Comparison of ENCODE assay signal across 25 cellular contexts in the genomic region with DNA sequence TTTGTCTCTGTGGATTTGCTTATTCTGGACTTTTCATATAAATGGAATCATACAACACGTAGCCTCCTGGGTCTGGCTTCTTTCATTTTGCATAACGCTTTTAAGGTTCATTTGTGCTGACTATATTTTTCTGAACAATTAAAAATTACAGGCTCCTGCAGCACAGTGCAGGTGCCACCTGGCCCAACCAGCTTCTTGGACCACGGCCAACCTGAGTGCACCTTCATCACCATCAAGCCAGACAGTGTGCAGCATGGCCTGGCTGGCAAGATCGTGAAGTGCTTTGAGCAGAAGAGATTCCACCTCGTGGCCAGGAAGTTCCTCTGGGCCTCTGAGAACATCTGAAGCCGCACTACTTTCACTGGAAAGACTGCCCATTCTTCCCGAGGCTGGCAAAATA. TPM values are rescaled to one million over a fixed set of nuclear protein-coding genes. Genes with fewer than 3 reads are reported as not detected.
DNase-seq lines count a peak whose midpoint lies in the region; ATAC-seq and TF ChIP-seq lines count a peak whose summit lies in the region.
"Had no signal": no experiment of that assay in that cellular context is flagged by ENCODE, and none has a peak within 500 bp of the region (broad histone marks: within the 10 kb centered on the region; RNA-seq: fewer than 3 reads in every experiment).

No MANE protein-coding gene starts in this region.

- DNase-seq in COLO668 (lab: John Stamatoyannopoulos, UW; ENCODE audit: unreplicated experiment) (peak; percentile 60), Karpas-422 (peak; percentile 88), NCI-H510A (lab: John Stamatoyannopoulos, UW) (peak; percentile 51), MM.1S (no peak), HuH-7.5 (ENCODE audit: low spot score) (no peak)
- DNase-seq in activated T-cell treated with anti-CD3 and anti-CD28 coated beads, Interleukin-2, amount 50 U/mL, for 24 hours = no peak
- DNase-seq: ACHN; activated CD4-positive, alpha-beta memory T cell treated with anti-CD3 and anti-CD28 coated beads for 36 hours; activated CD4-positive, CD25-positive, alpha-beta regulatory T cell; activated naive CD4-positive, alpha-beta T cell treated with anti-CD3 and anti-CD28 coated beads for 36 hours; activated T-cell treated with anti-CD3 and anti-CD28 coated beads for 4 hours; amygdala; central memory CD4-positive, alpha-beta T cell; GF-D8; HFFc6; hypothalamus; islet precursor cell; MG63; NCI-H446; T1000 had no signal

- TF ChIP-seq CTCF in brain (conservative IDR thresholded peaks at IDR 0.05) (no peak), MM.1S (IDR thresholded peaks at IDR 0.05; ENCODE audit: low read length) (no peak)

- no peak overlapping the region for H2AFZ ChIP-seq in Karpas-422 (ENCODE audit: low read length)
- no peak overlapping the region for H2AFZ ChIP-seq in MM.1S (ENCODE audit: low read length)

- H3K4me1 ChIP-seq in Karpas-422 (ENCODE audit: low read length) (peaks cover 77% of the 10 kb centered on the region), MM.1S (ENCODE audit: low read length) (no peaks in the 10 kb centered on the region)

- peak overlapping the region; percentile 46 for H3K4me2 ChIP-seq in Karpas-422 (ENCODE audit: low read depth, low read length, poor library complexity, severe bottlenecking)
- H3K4me2 ChIP-seq in MM.1S (ENCODE audit: low read depth, low read length) = no peak overlapping the region

- H3K27ac Mint-ChIP-seq in brain = peak overlapping the region in 3 of 5 experiments; percentile 13 to 51 (median 25)
- no peak overlapping the region for H3K27ac Mint-ChIP-seq in activated T-cell treated with anti-CD3 and anti-CD28 coated beads, Interleukin-2, amount 50 U/mL, for 24 hours
- H3K27ac Mint-ChIP-seq: activated CD4-positive, alpha-beta memory T cell treated with anti-CD3 and anti-CD28 coated beads for 36 hours; activated naive CD4-positive, alpha-beta T cell treated with anti-CD3 and anti-CD28 coated beads for 36 hours; HFFc6 had no signal

- H3F3A ChIP-seq in MM.1S (ENCODE audit: insufficient read depth, low read length) = no peaks in the 10 kb centered on the region

- ATAC-seq in HG02981 (IDR thresholded peaks at IDR 0.05; ENCODE audit: unreplicated experiment) = no peak
- ATAC-seq: HepG2 had no signal

- H3K27me3 ChIP-seq in Karpas-422 (ENCODE audit: low read length) = no peaks in the 10 kb centered on the region
- H3K27me3 ChIP-seq in MM.1S (replicated peaks; ENCODE audit: insufficient read depth, low read length) = no peaks in the 10 kb centered on the region
- H3K27me3 ChIP-seq: MG63, right atrium auricular region had no signal

- H3K9me2 ChIP-seq in Karpas-422 (replicated peaks; ENCODE audit: insufficient read depth, low read length) (no peaks in the 10 kb centered on the region), MM.1S (replicated peaks; ENCODE audit: insufficient read depth, low read length) (no peaks in the 10 kb centered on the region)

- peaks cover 5% of the 10 kb centered on the region for H3K27me3 Mint-ChIP-seq in brain
- peaks cover 31% of the 10 kb centered on the region for H3K27me3 Mint-ChIP-seq in activated T-cell treated with anti-CD3 and anti-CD28 coated beads, Interleukin-2, amount 50 U/mL, for 24 hours

- no peak overlapping the region for H3K4me3 Mint-ChIP-seq in brain
- no peak overlapping the region for H3K4me3 Mint-ChIP-seq in activated T-cell treated with anti-CD3 and anti-CD28 coated beads, Interleukin-2, amount 50 U/mL, for 24 hours
- H3K4me3 Mint-ChIP-seq: activated CD4-positive, alpha-beta memory T cell treated with anti-CD3 and anti-CD28 coated beads for 36 hours; activated naive CD4-positive, alpha-beta T cell treated with anti-CD3 and anti-CD28 coated beads for 36 hours; HFFc6 had no signal

- peaks cover 0 to 2% (median 0%) of the 10 kb centered on the region in 5 experiments for H3K9me3 Mint-ChIP-seq in brain
- no peaks in the 10 kb centered on the region for H3K9me3 Mint-ChIP-seq in activated T-cell treated with anti-CD3 and anti-CD28 coated beads, Interleukin-2, amount 50 U/mL, for 24 hours
- H3K9me3 Mint-ChIP-seq: activated CD4-positive, alpha-beta memory T cell treated with anti-CD3 and anti-CD28 coated beads for 36 hours; HFFc6 had no signal

- H3K4me3 ChIP-seq in Karpas-422 (ENCODE audit: low read length) = no peak overlapping the region
- H3K4me3 ChIP-seq in MM.1S (ENCODE audit: low read length) = no peak overlapping the region
- H3K4me3 ChIP-seq: MG63, right atrium auricular region had no signal

- H3K36me3 ChIP-seq in Karpas-422 (ENCODE audit: insufficient read depth, low read length) (no peaks in the 10 kb centered on the region), MM.1S (replicated peaks; ENCODE audit: insufficient read depth, low read length) (no peaks in the 10 kb centered on the region)
- H3K36me3 ChIP-seq: MG63, right atrium auricular region had no signal

- no peaks in the 10 kb centered on the region for H4K20me1 ChIP-seq in Karpas-422 (ENCODE audit: insufficient read depth, low read depth, low read length)
- no peaks in the 10 kb centered on the region for H4K20me1 ChIP-seq in MM.1S (ENCODE audit: insufficient read depth, low read length)

- H3K4me1 Mint-ChIP-seq in brain = peaks cover 27% of the 10 kb centered on the region
- peaks cover 2% of the 10 kb centered on the region for H3K4me1 Mint-ChIP-seq in activated T-cell treated with anti-CD3 and anti-CD28 coated beads, Interleukin-2, amount 50 U/mL, for 24 hours (ENCODE audit: low read depth)

- H3K9me3 ChIP-seq in Karpas-422 (ENCODE audit: low read length) (no peaks in the 10 kb centered on the region), MM.1S (replicated peaks; ENCODE audit: insufficient read depth, low read length) (no peaks in the 10 kb centered on the region)
- H3K9me3 ChIP-seq: MG63, right atrium auricular region had no signal

- H3K79me2 ChIP-seq in Karpas-422 (ENCODE audit: low read length) (no peaks in the 10 kb centered on the region), MM.1S (ENCODE audit: low read length) (no peaks in the 10 kb centered on the region)

- H3K36me3 Mint-ChIP-seq in brain = no peaks in the 10 kb centered on the region
- H3K36me3 Mint-ChIP-seq in activated T-cell treated with anti-CD3 and anti-CD28 coated beads, Interleukin-2, amount 50 U/mL, for 24 hours (ENCODE audit: low read depth) = no peaks in the 10 kb centered on the region
- H3K36me3 Mint-ChIP-seq: activated CD4-positive, alpha-beta memory T cell treated with anti-CD3 and anti-CD28 coated beads for 36 hours had no signal

- no peak overlapping the region for H3K9ac ChIP-seq in Karpas-422 (ENCODE audit: low read length)
- H3K9ac ChIP-seq in MM.1S (ENCODE audit: low read length) = no peak overlapping the region

- H3K27ac ChIP-seq in Karpas-422 (ENCODE audit: low read length) (peak overlapping the region; percentile 71), MM.1S (ENCODE audit: low read length) (no peak overlapping the region)
- H3K27ac ChIP-seq: epithelial cell of prostate had no signal

RNA-seq across cellular contexts. Expression of gene COL15A1, which starts 53.5 kb away (rescaled TPM):
- total RNA-seq in Karpas-422 (2014; rRNA removed; shearing (Covaris generic); ENCODE audit: low replicate concordance) = 0.40 and 0.93 TPM in 2 replicates
- polyA plus RNA-seq in brain (ENCODE audit: insufficient read depth, low read depth, low replicate concordance) = 1.1 TPM
- total RNA-seq: HepG2 had no signal
- polyA plus RNA-seq: HepG2 had no signal

Comparison
In these comparisons a context has a peak if more than half of its experiments do, and no peak if none do; other contexts are left out.
1. DNase-seq: peak in COLO668 (single experiment), Karpas-422 (single experiment) and NCI-H510A (single experiment); none in MM.1S (single experiment), activated T-cell treated with anti-CD3 and anti-CD28 coated beads, Interleukin-2, amount 50 U/mL, for 24 hours (single experiment) and HuH-7.5 (single experiment).